ENCODE assay signal across 15 cellular contexts in the genomic region with DNA sequence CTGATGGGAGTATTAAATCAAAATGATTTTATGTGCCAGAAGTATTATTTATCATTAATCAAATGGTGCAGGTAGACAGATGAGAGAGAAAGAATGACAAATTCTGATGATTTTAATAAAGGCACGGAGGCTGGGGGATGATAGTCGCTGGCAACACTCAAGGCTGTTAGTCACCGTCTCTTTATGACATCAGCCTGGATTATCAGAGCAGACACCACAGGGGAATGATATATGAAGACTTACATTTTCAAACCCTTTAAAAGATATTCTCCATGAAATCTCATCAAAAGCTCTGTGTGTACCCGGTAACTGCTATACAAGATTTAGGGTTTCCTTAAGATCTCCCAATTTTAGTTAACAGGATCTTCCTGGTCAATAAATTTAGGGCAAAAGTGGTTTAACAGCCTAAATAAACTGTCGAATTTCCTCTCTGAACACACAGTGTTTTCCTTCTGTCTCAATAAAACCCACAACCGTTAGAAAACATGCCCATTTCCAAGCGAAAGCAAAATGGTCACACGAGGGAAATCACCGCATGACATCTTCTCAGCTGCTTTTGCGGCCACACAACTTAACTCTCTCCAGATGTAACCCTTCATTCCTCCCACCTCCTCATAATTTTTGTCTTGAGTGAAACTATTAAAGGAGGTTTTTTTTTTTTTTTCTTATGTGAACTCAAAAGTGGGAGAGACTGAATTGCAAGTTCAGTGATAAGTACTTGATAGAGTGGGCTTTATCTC.
A peak's percentile ranks its signal among the peaks of the same experiment; 100 is the strongest.
DNase-seq lines count a peak whose midpoint lies in the region; ATAC-seq and TF ChIP-seq lines count a peak whose summit lies in the region.
"Had no signal": no experiment of that assay in that cellular context is flagged by ENCODE, and none has a peak within 500 bp of the region (broad histone marks: within the 10 kb centered on the region; RNA-seq: fewer than 3 reads in every experiment).

No MANE protein-coding gene starts in this region.

- peaks cover 3% of the 10 kb centered on the region for H3K4me1 Mint-ChIP-seq in activated naive CD4-positive, alpha-beta T cell treated with anti-CD3 and anti-CD28 coated beads for 36 hours (ENCODE audit: low read depth)
- H3K4me1 Mint-ChIP-seq in activated naive CD4-positive, alpha-beta T cell treated with anti-CD3 and anti-CD28 coated beads, Interleukin-2, amount 10 ng/mL, durations not matched to agents 7 days and 5 days, result no peaks in the 10 kb centered on the region
- H3K4me1 Mint-ChIP-seq: CD14-positive monocyte had no signal

- H3K9me3 ChIP-seq in uterus, result no peaks in the 10 kb centered on the region
- H3K9me3 ChIP-seq: lower lobe of right lung, pancreas had no signal

- no peaks in the 10 kb centered on the region for H3K4me1 ChIP-seq in uterus
- H3K4me1 ChIP-seq: lower lobe of right lung, pancreas, suprapubic skin had no signal

- no peak overlapping the region for H3K4me3 Mint-ChIP-seq in activated naive CD4-positive, alpha-beta T cell treated with anti-CD3 and anti-CD28 coated beads for 36 hours
- H3K4me3 Mint-ChIP-seq in activated naive CD4-positive, alpha-beta T cell treated with anti-CD3 and anti-CD28 coated beads, Interleukin-2, amount 10 ng/mL, durations not matched to agents 7 days and 5 days, result no peak overlapping the region
- H3K4me3 Mint-ChIP-seq: CD14-positive monocyte had no signal

- no peaks in the 10 kb centered on the region for H3K27me3 ChIP-seq in uterus
- H3K27me3 ChIP-seq: pancreas, suprapubic skin had no signal

- H3K27me3 Mint-ChIP-seq in activated naive CD4-positive, alpha-beta T cell treated with anti-CD3 and anti-CD28 coated beads for 36 hours (ENCODE audit: low read depth), result peaks cover 42% of the 10 kb centered on the region
- peaks cover 23% of the 10 kb centered on the region for H3K27me3 Mint-ChIP-seq in activated naive CD4-positive, alpha-beta T cell treated with anti-CD3 and anti-CD28 coated beads, Interleukin-2, amount 10 ng/mL, durations not matched to agents 7 days and 5 days

- no peak for TF ChIP-seq POLR2A in uterus (IDR thresholded peaks at IDR 0.05)

- intact Hi-C loops in activated naive CD4-positive, alpha-beta T cell treated with anti-CD3 and anti-CD28 coated beads for 36 hours (cut with micrococcal nuclease), result no loop called here
- intact Hi-C loops in uterus (cut with DNase I; ENCODE audit: low total_unique reads), result no loop called here

- no peaks in the 10 kb centered on the region for H3K36me3 Mint-ChIP-seq in activated naive CD4-positive, alpha-beta T cell treated with anti-CD3 and anti-CD28 coated beads for 36 hours (ENCODE audit: low read depth)
- H3K36me3 Mint-ChIP-seq in activated naive CD4-positive, alpha-beta T cell treated with anti-CD3 and anti-CD28 coated beads, Interleukin-2, amount 10 ng/mL, durations not matched to agents 7 days and 5 days, result no peaks in the 10 kb centered on the region
- H3K36me3 Mint-ChIP-seq: CD14-positive monocyte had no signal

- no peak overlapping the region for H3K27ac Mint-ChIP-seq in activated naive CD4-positive, alpha-beta T cell treated with anti-CD3 and anti-CD28 coated beads for 36 hours
- no peak overlapping the region for H3K27ac Mint-ChIP-seq in activated naive CD4-positive, alpha-beta T cell treated with anti-CD3 and anti-CD28 coated beads, Interleukin-2, amount 10 ng/mL, durations not matched to agents 7 days and 5 days
- H3K27ac Mint-ChIP-seq: CD14-positive monocyte had no signal

- CTCF ChIA-PET in activated naive CD4-positive, alpha-beta T cell treated with anti-CD3 and anti-CD28 coated beads for 36 hours (lab: Charles Lee), result interaction anchor here (0.6 kb wide), 1 partner anchor 71 kb away, joined by 3 read pairs; no protein-coding TSS in a partner anchor
- CTCF ChIA-PET in activated naive CD4-positive, alpha-beta T cell treated with anti-CD3 and anti-CD28 coated beads, Interleukin-2, amount 10 ng/mL, durations not matched to agents 7 days and 5 days (lab: Charles Lee), result no interaction called here

- ATAC-seq in GM19397 (IDR thresholded peaks at IDR 0.05; ENCODE audit: unreplicated experiment), result no peak
- ATAC-seq: lower lobe of right lung had no signal

- DNase-seq in activated naive CD4-positive, alpha-beta T cell treated with anti-CD3 and anti-CD28 coated beads for 36 hours, result peak; percentile 10
- no peak for DNase-seq in activated naive CD4-positive, alpha-beta T cell treated with anti-CD3 and anti-CD28 coated beads, Interleukin-2, amount 10 ng/mL, durations not matched to agents 7 days and 5 days
- DNase-seq in fibroblast of peridontal ligament (ENCODE audit: extremely low read depth) (peak; percentile 89), uterus (no peak), C1 segment of cervical spinal cord (lab: John Stamatoyannopoulos, UW) (no peak), GM19240 (ENCODE audit: insufficient read length, low spot score) (no peak)
- DNase-seq: glutamatergic neuron, Kasumi-1, lower lobe of right lung, NCI-H2171, pancreas had no signal

- no peak for TF ChIP-seq CTCF in uterus (IDR thresholded peaks at IDR 0.05)

- H3K27ac ChIP-seq in uterus, result peak overlapping the region; percentile 62 to 65
- H3K27ac ChIP-seq: lower lobe of right lung, pancreas, suprapubic skin had no signal

- peak overlapping the region in 1 of 2 donors; percentile 6 for H3K4me3 ChIP-seq in uterus
- H3K4me3 ChIP-seq: lower lobe of right lung, pancreas, suprapubic skin had no signal

- no peaks in the 10 kb centered on the region for H3K9me3 Mint-ChIP-seq in activated naive CD4-positive, alpha-beta T cell treated with anti-CD3 and anti-CD28 coated beads for 36 hours
- no peaks in the 10 kb centered on the region for H3K9me3 Mint-ChIP-seq in activated naive CD4-positive, alpha-beta T cell treated with anti-CD3 and anti-CD28 coated beads, Interleukin-2, amount 10 ng/mL, durations not matched to agents 7 days and 5 days

- no peaks in the 10 kb centered on the region for H3K36me3 ChIP-seq in uterus
- H3K36me3 ChIP-seq: lower lobe of right lung, pancreas, suprapubic skin had no signal

TF ChIP-seq in PFSK-1, 5 proteins besides CTCF, POLR2A, EP300 and RAD21:
- TF ChIP-seq FOXP2 (optimal IDR thresholded peaks at IDR 0.05; ENCODE audit: borderline replicate concordance, extremely low read depth, extremely low read length, insufficient read depth) (no peak), SIN3A (IDR thresholded peaks at IDR 0.05; ENCODE audit: borderline replicate concordance, insufficient read depth, low read length) (peak; percentile 28; the same call in 1 of the 2 replicates)

Comparison
In these comparisons a context has a peak if more than half of its experiments do, and no peak if none do; other contexts are left out.
1. DNase-seq: peak in activated naive CD4-positive, alpha-beta T cell treated with anti-CD3 and anti-CD28 coated beads for 36 hours (single experiment) and fibroblast of peridontal ligament (single experiment); none in activated naive CD4-positive, alpha-beta T cell treated with anti-CD3 and anti-CD28 coated beads, Interleukin-2, amount 10 ng/mL, durations not matched to agents 7 days and 5 days (single experiment), uterus (0 of 2), C1 segment of cervical spinal cord (0 of 14) and GM19240 (single experiment).